1 cellular context compared by ENCODE assay signal in the genomic region with DNA sequence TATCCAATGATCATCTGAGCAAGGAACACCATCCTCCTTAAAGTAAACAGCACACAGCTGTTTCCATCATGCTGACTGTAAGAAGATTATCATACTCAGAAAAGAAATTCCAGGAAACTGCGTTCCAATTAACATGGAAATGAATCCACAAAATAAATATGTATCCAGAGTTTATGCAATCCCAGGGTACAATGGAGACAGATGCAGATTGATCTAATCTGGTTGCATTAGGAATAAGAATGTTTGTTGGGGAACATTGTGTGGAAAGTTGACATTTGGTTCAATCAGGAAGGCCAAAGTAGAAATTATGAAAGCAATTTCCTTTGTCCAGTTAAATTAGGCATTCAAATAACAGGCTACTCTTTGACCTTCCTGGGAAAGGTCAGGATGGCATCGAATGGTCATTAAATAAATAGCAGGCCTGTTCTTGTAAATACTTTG.
A peak's percentile ranks its signal among the peaks of the same experiment; 100 is the strongest.
TF ChIP-seq lines count a peak whose summit lies in the region.

No MANE protein-coding gene starts in this region.

TF ChIP-seq in K562, 482 proteins besides CTCF, POLR2A, EP300 and RAD21 (continued from another document):
- TF ChIP-seq, protein P1, sequence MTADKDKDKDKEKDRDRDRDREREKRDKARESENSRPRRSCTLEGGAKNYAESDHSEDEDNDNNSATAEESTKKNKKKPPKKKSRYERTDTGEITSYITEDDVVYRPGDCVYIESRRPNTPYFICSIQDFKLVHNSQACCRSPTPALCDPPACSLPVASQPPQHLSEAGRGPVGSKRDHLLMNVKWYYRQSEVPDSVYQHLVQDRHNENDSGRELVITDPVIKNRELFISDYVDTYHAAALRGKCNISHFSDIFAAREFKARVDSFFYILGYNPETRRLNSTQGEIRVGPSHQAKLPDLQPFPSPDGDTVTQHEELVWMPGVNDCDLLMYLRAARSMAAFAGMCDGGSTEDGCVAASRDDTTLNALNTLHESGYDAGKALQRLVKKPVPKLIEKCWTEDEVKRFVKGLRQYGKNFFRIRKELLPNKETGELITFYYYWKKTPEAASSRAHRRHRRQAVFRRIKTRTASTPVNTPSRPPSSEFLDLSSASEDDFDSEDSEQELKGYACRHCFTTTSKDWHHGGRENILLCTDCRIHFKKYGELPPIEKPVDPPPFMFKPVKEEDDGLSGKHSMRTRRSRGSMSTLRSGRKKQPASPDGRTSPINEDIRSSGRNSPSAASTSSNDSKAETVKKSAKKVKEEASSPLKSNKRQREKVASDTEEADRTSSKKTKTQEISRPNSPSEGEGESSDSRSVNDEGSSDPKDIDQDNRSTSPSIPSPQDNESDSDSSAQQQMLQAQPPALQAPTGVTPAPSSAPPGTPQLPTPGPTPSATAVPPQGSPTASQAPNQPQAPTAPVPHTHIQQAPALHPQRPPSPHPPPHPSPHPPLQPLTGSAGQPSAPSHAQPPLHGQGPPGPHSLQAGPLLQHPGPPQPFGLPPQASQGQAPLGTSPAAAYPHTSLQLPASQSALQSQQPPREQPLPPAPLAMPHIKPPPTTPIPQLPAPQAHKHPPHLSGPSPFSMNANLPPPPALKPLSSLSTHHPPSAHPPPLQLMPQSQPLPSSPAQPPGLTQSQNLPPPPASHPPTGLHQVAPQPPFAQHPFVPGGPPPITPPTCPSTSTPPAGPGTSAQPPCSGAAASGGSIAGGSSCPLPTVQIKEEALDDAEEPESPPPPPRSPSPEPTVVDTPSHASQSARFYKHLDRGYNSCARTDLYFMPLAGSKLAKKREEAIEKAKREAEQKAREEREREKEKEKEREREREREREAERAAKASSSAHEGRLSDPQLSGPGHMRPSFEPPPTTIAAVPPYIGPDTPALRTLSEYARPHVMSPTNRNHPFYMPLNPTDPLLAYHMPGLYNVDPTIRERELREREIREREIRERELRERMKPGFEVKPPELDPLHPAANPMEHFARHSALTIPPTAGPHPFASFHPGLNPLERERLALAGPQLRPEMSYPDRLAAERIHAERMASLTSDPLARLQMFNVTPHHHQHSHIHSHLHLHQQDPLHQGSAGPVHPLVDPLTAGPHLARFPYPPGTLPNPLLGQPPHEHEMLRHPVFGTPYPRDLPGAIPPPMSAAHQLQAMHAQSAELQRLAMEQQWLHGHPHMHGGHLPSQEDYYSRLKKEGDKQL (CRISPR knock-in tag; IDR thresholded peaks at IDR 0.05; ENCODE audit: borderline replicate concordance): no peak
- TF ChIP-seq CEBPB (tag; IDR thresholded peaks at IDR 0.05) (no peak), ZBTB1 (CRISPR knock-in tag; IDR thresholded peaks at IDR 0.05; ENCODE audit: borderline replicate concordance, low read depth) (no peak), GATAD2B (IDR thresholded peaks at IDR 0.05; ENCODE audit: borderline replicate concordance) (no peak), POU5F1 (IDR thresholded peaks at IDR 0.05; ENCODE audit: borderline replicate concordance, low read depth, low read length, partially characterized antibody) (no peak), MAFK (IDR thresholded peaks at IDR 0.05; ENCODE audit: low read length) (peak; percentile 19; the same call in 1 of the 2 replicates), FOXK1 (CRISPR knock-in tag; IDR thresholded peaks at IDR 0.05; ENCODE audit: borderline replicate concordance) (no peak), ZNF124 (CRISPR knock-in tag; IDR thresholded peaks at IDR 0.05) (no peak), CTBP1 (IDR thresholded peaks at IDR 0.05; ENCODE audit: borderline replicate concordance) (no peak), ZNF717 (CRISPR knock-in tag; IDR thresholded peaks at IDR 0.05) (no peak), NFE2 (IDR thresholded peaks at IDR 0.05; ENCODE audit: low read depth) (no peak), SPI1 (IDR thresholded peaks at IDR 0.05; ENCODE audit: borderline replicate concordance, low read depth, low read length) (no peak), SMC3 (conservative IDR thresholded peaks at IDR 0.05; ENCODE audit: insufficient read depth, low read depth, low read length) (no peak), DIDO1 (tag; IDR thresholded peaks at IDR 0.05; ENCODE audit: low read depth) (no peak), ZNF274 (IDR thresholded peaks at IDR 0.05; ENCODE audit: borderline replicate concordance, low read depth, low read length) (no peak), BCL6 (CRISPR knock-in tag; IDR thresholded peaks at IDR 0.05) (no peak), GATAD2A (IDR thresholded peaks at IDR 0.05) (no peak), NRF1 (conservative IDR thresholded peaks at IDR 0.05 in 1 of 2, IDR thresholded peaks at IDR 0.05 in 1 of 2) (no peak), PPARD (CRISPR knock-in tag; IDR thresholded peaks at IDR 0.05) (no peak)
- TF ChIP-seq, protein P2, sequence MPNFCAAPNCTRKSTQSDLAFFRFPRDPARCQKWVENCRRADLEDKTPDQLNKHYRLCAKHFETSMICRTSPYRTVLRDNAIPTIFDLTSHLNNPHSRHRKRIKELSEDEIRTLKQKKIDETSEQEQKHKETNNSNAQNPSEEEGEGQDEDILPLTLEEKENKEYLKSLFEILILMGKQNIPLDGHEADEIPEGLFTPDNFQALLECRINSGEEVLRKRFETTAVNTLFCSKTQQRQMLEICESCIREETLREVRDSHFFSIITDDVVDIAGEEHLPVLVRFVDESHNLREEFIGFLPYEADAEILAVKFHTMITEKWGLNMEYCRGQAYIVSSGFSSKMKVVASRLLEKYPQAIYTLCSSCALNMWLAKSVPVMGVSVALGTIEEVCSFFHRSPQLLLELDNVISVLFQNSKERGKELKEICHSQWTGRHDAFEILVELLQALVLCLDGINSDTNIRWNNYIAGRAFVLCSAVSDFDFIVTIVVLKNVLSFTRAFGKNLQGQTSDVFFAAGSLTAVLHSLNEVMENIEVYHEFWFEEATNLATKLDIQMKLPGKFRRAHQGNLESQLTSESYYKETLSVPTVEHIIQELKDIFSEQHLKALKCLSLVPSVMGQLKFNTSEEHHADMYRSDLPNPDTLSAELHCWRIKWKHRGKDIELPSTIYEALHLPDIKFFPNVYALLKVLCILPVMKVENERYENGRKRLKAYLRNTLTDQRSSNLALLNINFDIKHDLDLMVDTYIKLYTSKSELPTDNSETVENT (CRISPR knock-in tag; IDR thresholded peaks at IDR 0.05): no peak
- TF ChIP-seq, protein P3, sequence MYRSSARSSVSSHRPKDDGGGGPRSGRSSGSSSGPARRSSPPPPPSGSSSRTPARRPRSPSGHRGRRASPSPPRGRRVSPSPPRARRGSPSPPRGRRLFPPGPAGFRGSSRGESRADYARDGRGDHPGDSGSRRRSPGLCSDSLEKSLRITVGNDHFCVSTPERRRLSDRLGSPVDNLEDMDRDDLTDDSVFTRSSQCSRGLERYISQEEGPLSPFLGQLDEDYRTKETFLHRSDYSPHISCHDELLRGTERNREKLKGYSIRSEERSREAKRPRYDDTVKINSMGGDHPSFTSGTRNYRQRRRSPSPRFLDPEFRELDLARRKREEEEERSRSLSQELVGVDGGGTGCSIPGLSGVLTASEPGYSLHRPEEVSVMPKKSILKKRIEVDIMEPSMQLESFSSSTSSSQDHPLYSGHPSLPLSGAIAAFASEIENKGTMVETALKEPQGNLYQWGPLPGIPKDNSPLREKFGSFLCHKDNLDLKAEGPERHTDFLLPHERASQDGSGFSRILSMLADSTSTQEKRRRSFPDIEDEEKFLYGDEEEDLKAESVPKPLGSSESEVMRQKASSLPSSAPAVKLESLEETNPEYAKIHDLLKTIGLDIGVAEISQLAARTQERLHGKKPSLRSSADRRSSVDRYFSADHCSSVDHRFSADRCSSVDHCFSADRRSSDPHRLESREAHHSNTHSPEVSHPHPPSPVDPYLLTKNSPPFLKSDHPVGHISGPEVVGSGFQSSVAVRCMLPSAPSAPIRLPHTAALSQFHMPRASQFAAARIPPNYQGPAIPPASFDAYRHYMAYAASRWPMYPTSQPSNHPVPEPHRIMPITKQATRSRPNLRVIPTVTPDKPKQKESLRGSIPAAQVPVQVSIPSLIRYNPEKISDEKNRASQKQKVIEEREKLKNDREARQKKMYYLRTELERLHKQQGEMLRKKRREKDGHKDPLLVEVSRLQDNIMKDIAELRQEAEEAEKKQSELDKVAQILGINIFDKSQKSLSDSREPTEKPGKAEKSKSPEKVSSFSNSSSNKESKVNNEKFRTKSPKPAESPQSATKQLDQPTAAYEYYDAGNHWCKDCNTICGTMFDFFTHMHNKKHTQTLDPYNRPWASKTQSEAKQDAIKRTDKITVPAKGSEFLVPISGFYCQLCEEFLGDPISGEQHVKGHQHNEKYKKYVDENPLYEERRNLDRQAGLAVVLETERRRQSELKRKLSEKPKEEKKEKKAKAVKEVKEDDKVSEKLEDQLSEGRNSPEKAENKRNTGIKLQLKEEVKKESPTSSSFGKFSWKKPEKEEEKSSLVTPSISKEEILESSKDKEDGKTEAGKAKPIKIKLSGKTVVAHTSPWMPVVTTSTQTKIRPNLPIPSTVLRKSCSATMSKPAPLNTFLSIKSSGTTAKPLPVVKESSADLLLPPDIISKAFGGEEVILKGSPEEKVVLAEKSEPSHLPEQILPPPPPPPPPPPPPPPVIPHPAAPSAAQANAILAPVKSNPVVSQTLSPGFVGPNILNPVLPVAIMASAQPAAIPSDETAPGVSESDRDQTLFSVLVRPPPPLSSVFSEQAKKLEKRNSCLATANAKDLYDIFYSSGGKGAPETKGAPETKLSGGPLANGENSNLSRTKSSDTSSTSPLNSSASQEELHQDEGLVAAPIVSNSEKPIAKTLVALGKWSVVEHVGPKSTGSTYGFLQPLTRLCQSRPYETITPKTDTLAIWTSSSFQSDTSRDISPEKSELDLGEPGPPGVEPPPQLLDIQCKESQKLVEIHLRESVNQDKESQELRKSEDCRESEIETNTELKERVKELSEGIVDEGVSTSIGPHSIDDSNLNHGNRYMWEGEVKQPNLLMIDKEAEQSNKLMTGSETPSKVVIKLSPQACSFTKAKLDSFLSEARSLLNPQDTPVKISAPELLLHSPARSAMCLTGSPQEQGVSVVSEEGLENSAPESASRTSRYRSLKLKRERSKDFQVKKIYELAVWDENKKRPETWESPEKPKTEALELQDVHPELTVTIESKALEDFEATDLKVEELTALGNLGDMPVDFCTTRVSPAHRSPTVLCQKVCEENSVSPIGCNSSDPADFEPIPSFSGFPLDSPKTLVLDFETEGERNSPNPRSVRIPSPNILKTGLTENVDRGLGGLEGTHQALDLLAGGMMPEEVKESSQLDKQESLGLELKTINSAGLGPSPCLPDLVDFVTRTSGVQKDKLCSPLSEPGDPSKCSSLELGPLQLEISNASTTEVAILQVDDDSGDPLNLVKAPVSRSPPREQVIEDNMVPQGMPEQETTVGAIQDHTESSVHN (IDR thresholded peaks at IDR 0.05; ENCODE audit: borderline replicate concordance in 1 of 2, low read depth in 1 of 2): 0 out of 4 replicates have a peak, but pooled peaks of 1 of the 2 experiments have one; percentile 58
- TF ChIP-seq, protein P4, sequence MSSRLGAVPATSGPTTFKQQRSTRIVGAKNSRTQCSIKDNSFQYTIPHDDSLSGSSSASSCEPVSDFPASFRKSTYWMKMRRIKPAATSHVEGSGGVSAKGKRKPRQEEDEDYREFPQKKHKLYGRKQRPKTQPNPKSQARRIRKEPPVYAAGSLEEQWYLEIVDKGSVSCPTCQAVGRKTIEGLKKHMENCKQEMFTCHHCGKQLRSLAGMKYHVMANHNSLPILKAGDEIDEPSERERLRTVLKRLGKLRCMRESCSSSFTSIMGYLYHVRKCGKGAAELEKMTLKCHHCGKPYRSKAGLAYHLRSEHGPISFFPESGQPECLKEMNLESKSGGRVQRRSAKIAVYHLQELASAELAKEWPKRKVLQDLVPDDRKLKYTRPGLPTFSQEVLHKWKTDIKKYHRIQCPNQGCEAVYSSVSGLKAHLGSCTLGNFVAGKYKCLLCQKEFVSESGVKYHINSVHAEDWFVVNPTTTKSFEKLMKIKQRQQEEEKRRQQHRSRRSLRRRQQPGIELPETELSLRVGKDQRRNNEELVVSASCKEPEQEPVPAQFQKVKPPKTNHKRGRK (tag; IDR thresholded peaks at IDR 0.05): no peak
- TF ChIP-seq, protein P5, sequence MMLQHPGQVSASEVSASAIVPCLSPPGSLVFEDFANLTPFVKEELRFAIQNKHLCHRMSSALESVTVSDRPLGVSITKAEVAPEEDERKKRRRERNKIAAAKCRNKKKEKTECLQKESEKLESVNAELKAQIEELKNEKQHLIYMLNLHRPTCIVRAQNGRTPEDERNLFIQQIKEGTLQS (IDR thresholded peaks at IDR 0.05): no peak
- TF ChIP-seq, protein P5 (CRISPR knock-in tag; conservative IDR thresholded peaks at IDR 0.05): no peak
TF ChIP-seq in K562: peak in this region for 19.
